ENCODE assay signal across 22 cellular contexts in the genomic region with DNA sequence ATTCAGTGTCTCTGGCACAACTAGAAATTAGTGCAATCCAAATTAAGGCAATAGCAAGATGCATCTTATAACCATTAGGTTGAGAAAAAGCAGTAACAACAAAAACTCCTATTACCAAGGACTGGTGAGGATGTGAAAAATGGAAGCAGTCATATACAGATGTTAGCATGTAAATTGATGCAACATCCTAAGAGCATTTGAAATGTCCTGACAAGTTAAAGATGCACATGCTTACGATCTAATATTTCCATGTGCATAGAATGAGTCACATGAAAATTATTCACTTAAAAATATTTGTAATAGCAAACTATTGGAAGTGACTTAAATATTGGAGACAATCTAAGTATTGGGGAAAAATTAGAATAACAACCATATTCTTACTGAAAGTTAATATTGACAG.
"Had no signal": no experiment of that assay in that cellular context is flagged by ENCODE, and none has a peak within 500 bp of the region (broad histone marks: within the 10 kb centered on the region; RNA-seq: fewer than 3 reads in every experiment).

No MANE protein-coding gene starts in this region.

- H3K4me2 ChIP-seq: smooth muscle cell had no signal

- H3K4me3 ChIP-seq: dorsolateral prefrontal cortex, gastroesophageal sphincter, lung, pancreas, smooth muscle cell, suprapubic skin, thyroid gland had no signal

- H3K27me3 ChIP-seq: dorsolateral prefrontal cortex, gastroesophageal sphincter, pancreas, suprapubic skin, thyroid gland had no signal

- H3K4me1 ChIP-seq: gastroesophageal sphincter, pancreas, suprapubic skin, thyroid gland had no signal

- H3K27ac ChIP-seq: dorsolateral prefrontal cortex, gastroesophageal sphincter, pancreas, suprapubic skin, thyroid gland had no signal

- FAIRE-seq: endometrium, pancreas, urothelium cell line had no signal

- DNase-seq: cortex of kidney; dorsolateral prefrontal cortex; effector memory CD4-positive, alpha-beta T cell; glutamatergic neuron; immature natural killer cell; left colon; left ventricle myocardium superior; mesendoderm; naive B cell; occipital lobe; pancreas; right cardiac atrium; stimulated activated CD4-positive, alpha-beta T cell treated with anti-CD3 and anti-CD28 coated beads, Interleukin-2, amount 100 ng/mL, for 48 hours; stimulated activated naive CD4-positive, alpha-beta T cell treated with Interleukin-2 at 50 U/mL for 16 hours; thyroid gland had no signal

- H3K36me3 ChIP-seq: gastroesophageal sphincter, pancreas, suprapubic skin, thyroid gland had no signal

- H3K9me3 ChIP-seq: gastroesophageal sphincter, pancreas, suprapubic skin, thyroid gland had no signal

- ATAC-seq: esophagus mucosa, gastroesophageal sphincter, left colon, left ventricle myocardium superior, pancreas, right cardiac atrium had no signal
